Comparison of ENCODE assay signal across 13 cellular contexts in the genomic region with DNA sequence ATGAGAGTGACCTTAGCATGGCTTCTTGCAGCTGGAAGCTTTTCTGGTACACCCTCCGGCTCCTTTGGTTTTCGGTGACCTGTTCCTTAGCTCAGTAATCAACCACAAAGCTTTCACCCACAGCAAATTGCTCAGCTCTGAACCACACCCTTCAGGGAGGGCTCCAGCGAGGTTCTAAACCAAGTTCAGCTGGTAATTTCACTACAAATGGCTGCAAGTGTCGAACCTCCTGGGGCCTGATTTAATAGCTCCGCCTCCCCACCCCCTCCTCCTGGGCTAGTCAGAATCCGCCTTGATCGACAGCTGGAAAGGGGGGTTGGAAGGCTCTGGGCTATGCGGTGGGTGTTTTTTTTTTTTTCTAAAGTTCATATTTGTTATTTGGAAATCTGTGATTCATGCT.
A peak's percentile ranks its signal among the peaks of the same experiment; 100 is the strongest.
DNase-seq lines count a peak whose midpoint lies in the region; ATAC-seq and TF ChIP-seq lines count a peak whose summit lies in the region.
"Had no signal": no experiment of that assay in that cellular context is flagged by ENCODE, and none has a peak within 500 bp of the region (broad histone marks: within the 10 kb centered on the region; RNA-seq: fewer than 3 reads in every experiment).

No MANE protein-coding gene starts in this region.

- intact Hi-C loops in heart right ventricle (cut with DNase I): loop anchor here in 1 of 10 donors (10.0 kb wide), 1 partner anchor 54 kb away; no protein-coding TSS in a partner anchor
- intact Hi-C loops in vagina (cut with DNase I): no loop called here
- intact Hi-C loops in uterus (cut with DNase I; ENCODE audit: low total_unique reads): no loop called here

- no peaks in the 10 kb centered on the region for H3K36me3 Mint-ChIP-seq in activated CD8-positive, alpha-beta memory T cell treated with anti-CD3 and anti-CD28 coated beads, Interleukin-2, amount 10 ng/mL, durations not matched to agents 7 days and 5 days
- H3K36me3 Mint-ChIP-seq: brain had no signal

- H3K27ac Mint-ChIP-seq in activated CD8-positive, alpha-beta memory T cell treated with anti-CD3 and anti-CD28 coated beads, Interleukin-2, amount 10 ng/mL, durations not matched to agents 7 days and 5 days: no peak overlapping the region

- no peak overlapping the region for H3K4me3 ChIP-seq in heart right ventricle
- no peak overlapping the region for H3K4me3 ChIP-seq in vagina
- no peak overlapping the region for H3K4me3 ChIP-seq in uterus

- DNase-seq in activated CD8-positive, alpha-beta memory T cell treated with anti-CD3 and anti-CD28 coated beads, Interleukin-2, amount 10 ng/mL, durations not matched to agents 7 days and 5 days: peak; percentile 66
- DNase-seq in activated CD8-positive, alpha-beta memory T cell treated with anti-CD3 and anti-CD28 coated beads, Interleukin-2, amount 50 U/mL, for 4 hours: no peak
- DNase-seq in T1000 (lab: John Stamatoyannopoulos, UW) (peak; percentile 74), heart right ventricle (peak; percentile 35 to 36), vagina (ENCODE audit: extremely low spot score in 2 of 2) (peak in 1 of 2 donors; percentile 90), activated gamma-delta T cell treated with Interleukin-2 at 50 U/mL for 16 hours (no peak), GM13976 (ENCODE audit: low spot score) (no peak), uterus (no peak)
- DNase-seq: activated CD8-positive, alpha-beta memory T cell treated with anti-CD3 and anti-CD28 coated beads for 24 hours; AML-193; hypothalamus had no signal

- in situ Hi-C loops in GM13976 (cut with MboI; ENCODE audit: low sequenced_read_pairs, unreplicated experiment): no loop called here

- H3K27me3 Mint-ChIP-seq in activated CD8-positive, alpha-beta memory T cell treated with anti-CD3 and anti-CD28 coated beads, Interleukin-2, amount 10 ng/mL, durations not matched to agents 7 days and 5 days: peaks cover 23% of the 10 kb centered on the region

- no peak for TF ChIP-seq CTCF in heart right ventricle (IDR thresholded peaks at IDR 0.05)
- TF ChIP-seq CTCF in vagina (IDR thresholded peaks at IDR 0.05): no peak
- TF ChIP-seq CTCF in GM13976 (IDR thresholded peaks at IDR 0.05; ENCODE audit: borderline replicate concordance, control extremely low read depth, extremely low read depth, insufficient read depth, missing control alignments): no peak
- TF ChIP-seq CTCF in uterus (IDR thresholded peaks at IDR 0.05): no peak

- H3K9me3 ChIP-seq in heart right ventricle (no peaks in the 10 kb centered on the region), vagina (no peaks in the 10 kb centered on the region), uterus (no peaks in the 10 kb centered on the region)
- H3K9me3 ChIP-seq: neutrophil had no signal

- H3K27ac ChIP-seq in heart right ventricle (peak overlapping the region in 3 of 10 donors; percentile 14 to 67 (median 53)), vagina (peak overlapping the region; percentile 13), uterus (no peak overlapping the region)
- H3K27ac ChIP-seq: neutrophil had no signal

- H3K4me3 Mint-ChIP-seq in activated CD8-positive, alpha-beta memory T cell treated with anti-CD3 and anti-CD28 coated beads, Interleukin-2, amount 10 ng/mL, durations not matched to agents 7 days and 5 days: no peak overlapping the region
- H3K4me3 Mint-ChIP-seq: brain had no signal

- H3K4me1 Mint-ChIP-seq in activated CD8-positive, alpha-beta memory T cell treated with anti-CD3 and anti-CD28 coated beads, Interleukin-2, amount 10 ng/mL, durations not matched to agents 7 days and 5 days: peaks cover 11% of the 10 kb centered on the region

- CTCF ChIA-PET in activated CD8-positive, alpha-beta memory T cell treated with anti-CD3 and anti-CD28 coated beads, Interleukin-2, amount 10 ng/mL, durations not matched to agents 7 days and 5 days (lab: Charles Lee): interaction anchor here (1.9 kb wide), 1 partner anchor 40 kb away, joined by 5 read pairs; no protein-coding TSS in a partner anchor

- TF ChIP-seq POLR2A in vagina (IDR thresholded peaks at IDR 0.05) (no peak), uterus (IDR thresholded peaks at IDR 0.05) (no peak)

- no peaks in the 10 kb centered on the region for H3K9me3 Mint-ChIP-seq in activated CD8-positive, alpha-beta memory T cell treated with anti-CD3 and anti-CD28 coated beads, Interleukin-2, amount 10 ng/mL, durations not matched to agents 7 days and 5 days (ENCODE audit: low read depth)

- no peaks in the 10 kb centered on the region for H3K36me3 ChIP-seq in heart right ventricle
- no peaks in the 10 kb centered on the region for H3K36me3 ChIP-seq in vagina
- no peaks in the 10 kb centered on the region for H3K36me3 ChIP-seq in uterus
- H3K36me3 ChIP-seq: neutrophil had no signal

- 38 to 39% methylated on average over 8 of the region's 8 CpGs for WGBS in heart right ventricle, 2 donors

- peaks cover 0 to 12% (median 0%) of the 10 kb centered on the region in 7 donors for H3K27me3 ChIP-seq in heart right ventricle
- H3K27me3 ChIP-seq in vagina: no peaks in the 10 kb centered on the region
- no peaks in the 10 kb centered on the region for H3K27me3 ChIP-seq in uterus
- H3K27me3 ChIP-seq: neutrophil had no signal

- H3K4me1 ChIP-seq in heart right ventricle: peaks cover 0 to 4% (median 0%) of the 10 kb centered on the region in 9 donors
- peaks cover 41% of the 10 kb centered on the region for H3K4me1 ChIP-seq in vagina
- H3K4me1 ChIP-seq in uterus: peaks cover 6 to 12% of the 10 kb centered on the region in 2 donors

- ATAC-seq in activated CD8-positive, alpha-beta memory T cell treated with anti-CD3 and anti-CD28 coated beads, Interleukin-2, amount 10 ng/mL, durations not matched to agents 7 days and 5 days: peak; percentile 58
- peak; percentile 41 to 82 (median 60) for ATAC-seq in heart right ventricle

Comparison
In these comparisons a context has a peak if more than half of its experiments do, and no peak if none do; other contexts are left out.
1. DNase-seq: peak in activated CD8-positive, alpha-beta memory T cell treated with anti-CD3 and anti-CD28 coated beads, Interleukin-2, amount 10 ng/mL, durations not matched to agents 7 days and 5 days (single experiment), T1000 (single experiment) and heart right ventricle (2 of 2); none in activated CD8-positive, alpha-beta memory T cell treated with anti-CD3 and anti-CD28 coated beads, Interleukin-2, amount 50 U/mL, for 4 hours (single experiment), activated gamma-delta T cell treated with Interleukin-2 at 50 U/mL for 16 hours (single experiment), GM13976 (single experiment) and uterus (0 of 2).